1 cellular context compared by ENCODE assay signal in genomic region chr1:212791676-212792395, GRCh38.
TF ChIP-seq lines count a peak whose summit lies in the region.

Gene NSL1 (minus strand): TSS chr1:212791777. CDS start chr1:212791763, 14 bp downstream.
Gene TATDN3 (plus strand): TSS chr1:212791894. CDS start chr1:212791922, 28 bp downstream.

TF ChIP-seq in HEK293, 187 proteins besides CTCF, POLR2A, EP300 and RAD21 (continued from another document and continues in another):
- TF ChIP-seq ZNF776 (tag by site-specific recombination; IDR thresholded peaks at IDR 0.05; ENCODE audit: borderline replicate concordance), result no peak
- peak; percentile 73 for TF ChIP-seq SP2 (tag by site-specific recombination; IDR thresholded peaks at IDR 0.05)
- TF ChIP-seq ZSCAN23 (tag by site-specific recombination; IDR thresholded peaks at IDR 0.05), result peak; percentile 86; the same call in 1 of the 2 replicates
- TF ChIP-seq ZNF148 (tag by site-specific recombination; IDR thresholded peaks at IDR 0.05; ENCODE audit: borderline replicate concordance), result peak; percentile 91
- TF ChIP-seq ZNF133 (tag by site-specific recombination; IDR thresholded peaks at IDR 0.05), result no peak; the same call in 1 of the 2 replicates
- TF ChIP-seq ZNF624 (tag by site-specific recombination; IDR thresholded peaks at IDR 0.05), result 0 out of 2 replicates have a peak, but pooled peaks have one; percentile 60
- TF ChIP-seq ZNF560 (tag by site-specific recombination; IDR thresholded peaks at IDR 0.05; ENCODE audit: borderline replicate concordance), result no peak
- TF ChIP-seq ZNF600 (tag by site-specific recombination; IDR thresholded peaks at IDR 0.05), result peak; percentile 62
- peak; percentile 63; the same call in 1 of the 2 replicates for TF ChIP-seq ZNF449 (tag by site-specific recombination; IDR thresholded peaks at IDR 0.05)
- no peak for TF ChIP-seq ZNF830 (tag by site-specific recombination; IDR thresholded peaks at IDR 0.05; ENCODE audit: low read depth)
- no peak for TF ChIP-seq ATF2 (tag by site-specific recombination; IDR thresholded peaks at IDR 0.05; ENCODE audit: low read depth)
- TF ChIP-seq PATZ1 (tag by site-specific recombination; IDR thresholded peaks at IDR 0.05), result peak; percentile 79
- TF ChIP-seq ZNF76 (tag by site-specific recombination; IDR thresholded peaks at IDR 0.05; ENCODE audit: borderline replicate concordance, low read depth), result peak; percentile 98
- TF ChIP-seq ZSCAN5A (tag by site-specific recombination; IDR thresholded peaks at IDR 0.05), result peak; percentile 98
- peak; percentile 90 for TF ChIP-seq REPIN1 (tag by site-specific recombination; IDR thresholded peaks at IDR 0.05; ENCODE audit: low read depth)
- TF ChIP-seq ZSCAN30 (tag by site-specific recombination; IDR thresholded peaks at IDR 0.05), result peak; percentile 98
- peak; percentile 64 for TF ChIP-seq TSHZ1 (tag by site-specific recombination; IDR thresholded peaks at IDR 0.05; ENCODE audit: borderline replicate concordance)
- peak; percentile 94 for TF ChIP-seq ZBTB10 (tag by site-specific recombination; IDR thresholded peaks at IDR 0.05)
- no peak for TF ChIP-seq ZNF37A (tag by site-specific recombination; IDR thresholded peaks at IDR 0.05)
- TF ChIP-seq MEIS1 (CRISPR knock-in tag; IDR thresholded peaks at IDR 0.05; ENCODE audit: borderline replicate concordance), result no peak
- 0 out of 2 replicates have a peak, but pooled peaks have one; percentile 16 for TF ChIP-seq GLIS1 (tag by site-specific recombination; IDR thresholded peaks at IDR 0.05)
- no peak for TF ChIP-seq ZNF521 (tag by site-specific recombination; IDR thresholded peaks at IDR 0.05)
- TF ChIP-seq ZNF274 (IDR thresholded peaks at IDR 0.05; ENCODE audit: low read length), result no peak
- no peak for TF ChIP-seq ZNF274 (tag by site-specific recombination; IDR thresholded peaks at IDR 0.05; ENCODE audit: borderline replicate concordance)
- 0 out of 2 replicates have a peak, but pooled peaks have one; percentile 27 for TF ChIP-seq HOXC10 (CRISPR knock-in tag; IDR thresholded peaks at IDR 0.05)
- peak; percentile 88; the same call in 1 of the 2 replicates for TF ChIP-seq PBX3 (CRISPR knock-in tag; IDR thresholded peaks at IDR 0.05)
- TF ChIP-seq ZBTB20 (tag by site-specific recombination; IDR thresholded peaks at IDR 0.05), result peak; percentile 93
- peak; percentile 80; the same call in 1 of the 2 replicates for TF ChIP-seq AEBP2 (tag by site-specific recombination; IDR thresholded peaks at IDR 0.05; ENCODE audit: borderline replicate concordance)
- TF ChIP-seq ZNF585B (tag by site-specific recombination; IDR thresholded peaks at IDR 0.05), result 0 out of 2 replicates have a peak, but pooled peaks have one; percentile 4
- peak; percentile 90 for TF ChIP-seq ZNF692 (tag by site-specific recombination; IDR thresholded peaks at IDR 0.05)
- no peak for TF ChIP-seq ZNF132 (tag by site-specific recombination; IDR thresholded peaks at IDR 0.05; ENCODE audit: borderline replicate concordance)
- peak; percentile 94 for TF ChIP-seq SP7 (tag by site-specific recombination; IDR thresholded peaks at IDR 0.05)
- TF ChIP-seq EGR2 (tag by site-specific recombination; IDR thresholded peaks at IDR 0.05; ENCODE audit: low read depth), result peak; percentile 79
- peak; percentile 92 for TF ChIP-seq ZNF580 (tag by site-specific recombination; IDR thresholded peaks at IDR 0.05)
- TF ChIP-seq ZNF596 (tag by site-specific recombination; IDR thresholded peaks at IDR 0.05), result 0 out of 2 replicates have a peak, but pooled peaks have one; percentile 20
- TF ChIP-seq ZNF146 (tag by site-specific recombination; IDR thresholded peaks at IDR 0.05), result peak; percentile 69
- peak; percentile 96 for TF ChIP-seq YY2 (tag by site-specific recombination; IDR thresholded peaks at IDR 0.05)
- TF ChIP-seq ZBTB1 (tag by site-specific recombination; IDR thresholded peaks at IDR 0.05), result peak; percentile 40; the same call in 1 of the 2 replicates
